ENCODE assay signal across 1 cellular context in the genomic region with DNA sequence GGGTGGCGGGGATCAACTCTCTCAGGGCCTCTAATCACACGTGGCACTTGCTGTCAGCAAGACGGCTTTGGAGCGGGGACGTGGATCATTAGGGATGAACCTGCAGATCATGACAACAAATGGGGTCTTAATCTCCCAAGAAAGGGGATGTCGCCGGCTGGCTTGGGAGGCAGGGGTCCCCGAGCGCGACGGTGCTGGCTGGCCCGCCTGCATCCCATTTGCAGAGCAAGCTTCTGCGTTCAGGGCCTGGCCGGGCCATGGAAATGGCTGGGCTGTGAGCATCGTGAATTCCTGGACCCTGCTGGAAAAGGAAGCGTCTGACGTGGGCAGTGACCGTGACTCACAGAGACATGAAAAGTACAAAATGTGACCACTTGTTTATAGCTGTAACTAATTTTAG.
TF ChIP-seq lines count a peak whose summit lies in the region.

No MANE protein-coding gene starts in this region.

TF ChIP-seq in HepG2, 621 proteins besides CTCF, POLR2A, EP300 and RAD21 (continued from another document):
- TF ChIP-seq, protein P1, sequence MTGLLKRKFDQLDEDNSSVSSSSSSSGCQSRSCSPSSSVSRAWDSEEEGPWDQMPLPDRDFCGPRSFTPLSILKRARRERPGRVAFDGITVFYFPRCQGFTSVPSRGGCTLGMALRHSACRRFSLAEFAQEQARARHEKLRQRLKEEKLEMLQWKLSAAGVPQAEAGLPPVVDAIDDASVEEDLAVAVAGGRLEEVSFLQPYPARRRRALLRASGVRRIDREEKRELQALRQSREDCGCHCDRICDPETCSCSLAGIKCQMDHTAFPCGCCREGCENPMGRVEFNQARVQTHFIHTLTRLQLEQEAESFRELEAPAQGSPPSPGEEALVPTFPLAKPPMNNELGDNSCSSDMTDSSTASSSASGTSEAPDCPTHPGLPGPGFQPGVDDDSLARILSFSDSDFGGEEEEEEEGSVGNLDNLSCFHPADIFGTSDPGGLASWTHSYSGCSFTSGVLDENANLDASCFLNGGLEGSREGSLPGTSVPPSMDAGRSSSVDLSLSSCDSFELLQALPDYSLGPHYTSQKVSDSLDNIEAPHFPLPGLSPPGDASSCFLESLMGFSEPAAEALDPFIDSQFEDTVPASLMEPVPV (CRISPR knock-in tag; IDR thresholded peaks at IDR 0.05) = no peak
- TF ChIP-seq, protein P2, sequence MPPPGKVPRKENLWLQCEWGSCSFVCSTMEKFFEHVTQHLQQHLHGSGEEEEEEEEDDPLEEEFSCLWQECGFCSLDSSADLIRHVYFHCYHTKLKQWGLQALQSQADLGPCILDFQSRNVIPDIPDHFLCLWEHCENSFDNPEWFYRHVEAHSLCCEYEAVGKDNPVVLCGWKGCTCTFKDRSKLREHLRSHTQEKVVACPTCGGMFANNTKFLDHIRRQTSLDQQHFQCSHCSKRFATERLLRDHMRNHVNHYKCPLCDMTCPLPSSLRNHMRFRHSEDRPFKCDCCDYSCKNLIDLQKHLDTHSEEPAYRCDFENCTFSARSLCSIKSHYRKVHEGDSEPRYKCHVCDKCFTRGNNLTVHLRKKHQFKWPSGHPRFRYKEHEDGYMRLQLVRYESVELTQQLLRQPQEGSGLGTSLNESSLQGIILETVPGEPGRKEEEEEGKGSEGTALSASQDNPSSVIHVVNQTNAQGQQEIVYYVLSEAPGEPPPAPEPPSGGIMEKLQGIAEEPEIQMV (CRISPR knock-in tag; IDR thresholded peaks at IDR 0.05; ENCODE audit: low read depth) = no peak
- TF ChIP-seq, protein P3, sequence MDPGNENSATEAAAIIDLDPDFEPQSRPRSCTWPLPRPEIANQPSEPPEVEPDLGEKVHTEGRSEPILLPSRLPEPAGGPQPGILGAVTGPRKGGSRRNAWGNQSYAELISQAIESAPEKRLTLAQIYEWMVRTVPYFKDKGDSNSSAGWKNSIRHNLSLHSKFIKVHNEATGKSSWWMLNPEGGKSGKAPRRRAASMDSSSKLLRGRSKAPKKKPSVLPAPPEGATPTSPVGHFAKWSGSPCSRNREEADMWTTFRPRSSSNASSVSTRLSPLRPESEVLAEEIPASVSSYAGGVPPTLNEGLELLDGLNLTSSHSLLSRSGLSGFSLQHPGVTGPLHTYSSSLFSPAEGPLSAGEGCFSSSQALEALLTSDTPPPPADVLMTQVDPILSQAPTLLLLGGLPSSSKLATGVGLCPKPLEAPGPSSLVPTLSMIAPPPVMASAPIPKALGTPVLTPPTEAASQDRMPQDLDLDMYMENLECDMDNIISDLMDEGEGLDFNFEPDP (CRISPR knock-in tag; conservative IDR thresholded peaks at IDR 0.05) = no peak
- no peak for TF ChIP-seq ZBTB21 (CRISPR knock-in tag; IDR thresholded peaks at IDR 0.05)
- TF ChIP-seq ZSCAN25 (CRISPR knock-in tag; IDR thresholded peaks at IDR 0.05) = no peak
- no peak for TF ChIP-seq ZSCAN9 (CRISPR knock-in tag; IDR thresholded peaks at IDR 0.05; ENCODE audit: borderline replicate concordance)
- no peak for TF ChIP-seq GTF2F1 (IDR thresholded peaks at IDR 0.05; ENCODE audit: low read length)
- TF ChIP-seq ZNF20 (CRISPR knock-in tag; IDR thresholded peaks at IDR 0.05) = no peak
- no peak for TF ChIP-seq GLI4 (CRISPR knock-in tag; IDR thresholded peaks at IDR 0.05; ENCODE audit: borderline replicate concordance)
